ENCODE assay signal across 8 cellular contexts in genomic region chr3:177358968-177359600, GRCh38.
DNase-seq lines count a peak whose midpoint lies in the region; ATAC-seq and TF ChIP-seq lines count a peak whose summit lies in the region.

No MANE protein-coding gene starts in this region.

- peaks cover 57 to 71% (median 64%) of the 10 kb centered on the region in 10 experiments for H3K4me1 ChIP-seq in BLaER1 treated with 17β-estradiol and CSF1 and Interleukin-3, amounts not matched to agents 10 nM and 100 nM
- H3K4me1 ChIP-seq in iPS-18a (ENCODE audit: control insufficient read depth, low read depth, low read length) (peaks cover 43% of the 10 kb centered on the region), spleen (peaks cover 30 to 65% (median 49%) of the 10 kb centered on the region in 6 donors)

- peak; percentile 14 for ATAC-seq in GM19467 (IDR thresholded peaks at IDR 0.05; ENCODE audit: unreplicated experiment)

- intact Hi-C loops in spleen (cut with DNase I; ENCODE audit: low total_unique reads): loop anchor here (10.0 kb wide), 1 partner anchor 304 kb away; no protein-coding TSS in a partner anchor

- H3K9me3 ChIP-seq in BLaER1 treated with 17β-estradiol and CSF1 and Interleukin-3, amounts not matched to agents 10 nM and 100 nM (replicated peaks in 1 of 11): peaks cover 0 to 11% (median 0%) of the 10 kb centered on the region in 11 experiments; a peak in 6 of 22 replicates
- H3K9me3 ChIP-seq in KOPT-K1 (ENCODE audit: insufficient read depth, low read length, poor library complexity, severe bottlenecking): no peaks in the 10 kb centered on the region
- no peaks in the 10 kb centered on the region for H3K9me3 ChIP-seq in SU-DHL-6 (ENCODE audit: insufficient read depth, low read length)
- no peaks in the 10 kb centered on the region for H3K9me3 ChIP-seq in iPS-18a (ENCODE audit: control insufficient read depth, low read depth, low read length)
- no peaks in the 10 kb centered on the region for H3K9me3 ChIP-seq in spleen

- TF ChIP-seq CTCF in SU-DHL-6 (IDR thresholded peaks at IDR 0.05; ENCODE audit: insufficient read depth, low read length, poor library complexity, severe bottlenecking) (no peak), spleen (IDR thresholded peaks at IDR 0.05 in 8 of 11, conservative IDR thresholded peaks at IDR 0.05 in 3 of 11) (no peak)

- peak overlapping the region; percentile 35 to 63 (median 52); a peak in 19 of 20 replicates for H3K4me3 ChIP-seq in BLaER1 treated with 17β-estradiol and CSF1 and Interleukin-3, amounts not matched to agents 10 nM and 100 nM
- H3K4me3 ChIP-seq in SU-DHL-6 (ENCODE audit: insufficient read depth, low read length, poor library complexity, severe bottlenecking): peak overlapping the region; percentile 18
- H3K4me3 ChIP-seq in iPS-18a (ENCODE audit: low read length): peak overlapping the region; percentile 58
- peak overlapping the region in 7 of 8 donors; percentile 28 to 72 (median 38) for H3K4me3 ChIP-seq in spleen

- H3K36me3 ChIP-seq in BLaER1 treated with 17β-estradiol and CSF1 and Interleukin-3, amounts not matched to agents 10 nM and 100 nM: no peaks in the 10 kb centered on the region
- no peaks in the 10 kb centered on the region for H3K36me3 ChIP-seq in KOPT-K1 (ENCODE audit: insufficient read depth, low read length)
- no peaks in the 10 kb centered on the region for H3K36me3 ChIP-seq in SU-DHL-6 (ENCODE audit: low read length)
- H3K36me3 ChIP-seq in iPS-18a (ENCODE audit: control insufficient read depth, low read depth, low read length): no peaks in the 10 kb centered on the region
- H3K36me3 ChIP-seq in spleen: no peaks in the 10 kb centered on the region

- no peaks in the 10 kb centered on the region for H3K9me2 ChIP-seq in SU-DHL-6 (replicated peaks; ENCODE audit: insufficient read depth, low read length)

- H3F3A ChIP-seq in SU-DHL-6 (ENCODE audit: insufficient read depth): peaks cover 65% of the 10 kb centered on the region

- H3K9ac ChIP-seq in BLaER1 treated with 17β-estradiol and CSF1 and Interleukin-3, amounts not matched to agents 10 nM and 100 nM: peak overlapping the region; percentile 85 to 98 (median 92)
- H3K9ac ChIP-seq in SU-DHL-6 (ENCODE audit: low read length) (peak overlapping the region; percentile 78), iPS-18a (ENCODE audit: low read length) (peak overlapping the region; percentile 61)

- peak; percentile 90 for DNase-seq in spleen
- no peak for DNase-seq in GM19238 (ENCODE audit: insufficient read length, low spot score)

- WGBS in spleen, 5 donors: 11 to 26% (median 22%) methylated on average over 21 to 31 of the region's 31 CpGs

- no peak for TF ChIP-seq POLR2A in spleen (IDR thresholded peaks at IDR 0.05)

- H3K27me3 ChIP-seq in BLaER1 treated with 17β-estradiol and CSF1 and Interleukin-3, amounts not matched to agents 10 nM and 100 nM: no peaks in the 10 kb centered on the region
- H3K27me3 ChIP-seq in SU-DHL-6 (ENCODE audit: low read length): no peaks in the 10 kb centered on the region
- no peaks in the 10 kb centered on the region for H3K27me3 ChIP-seq in iPS-18a (ENCODE audit: control insufficient read depth, insufficient read depth, low read length)
- H3K27me3 ChIP-seq in spleen (replicated peaks in 1 of 7): no peaks in the 10 kb centered on the region

- H3K27ac ChIP-seq in BLaER1 treated with 17β-estradiol and CSF1 and Interleukin-3, amounts not matched to agents 10 nM and 100 nM: peak overlapping the region; percentile 95 to 100 (median 99)
- H3K27ac ChIP-seq in KOPT-K1 (ENCODE audit: low read depth, low read length, poor library complexity, severe bottlenecking) (peak overlapping the region; percentile 98), SU-DHL-6 (ENCODE audit: low read depth, low read length) (peak overlapping the region; percentile 97), angular gyrus (ENCODE audit: low read depth, low read length) (peak overlapping the region; percentile 76), iPS-18a (ENCODE audit: low read length) (peak overlapping the region; percentile 41), spleen (peak overlapping the region; percentile 77 to 97 (median 94))

- H2AFZ ChIP-seq in SU-DHL-6 (ENCODE audit: low read depth, low read length, severe bottlenecking): no peak overlapping the region

- H3K79me2 ChIP-seq in SU-DHL-6 (ENCODE audit: insufficient read depth, low read length): no peaks in the 10 kb centered on the region; the same call in 1 of the 2 replicates

- H4K20me1 ChIP-seq in BLaER1 treated with 17β-estradiol and CSF1 and Interleukin-3, amounts not matched to agents 10 nM and 100 nM: no peaks in the 10 kb centered on the region
- no peaks in the 10 kb centered on the region for H4K20me1 ChIP-seq in SU-DHL-6 (ENCODE audit: low read depth, low read length)

- H3K4me2 ChIP-seq in BLaER1 treated with 17β-estradiol and CSF1 and Interleukin-3, amounts not matched to agents 10 nM and 100 nM: peak overlapping the region; percentile 91 to 98 (median 95)
- H3K4me2 ChIP-seq in SU-DHL-6 (ENCODE audit: low read depth, low read length, poor library complexity, severe bottlenecking): peak overlapping the region; percentile 93

Comparison
In these comparisons a context has a peak if more than half of its experiments do, and no peak if none do; other contexts are left out.
1. H3K27ac ChIP-seq: peak in every context shown above with its lines; median percentile 99 in BLaER1 treated with 17β-estradiol and CSF1 and Interleukin-3, amounts not matched to agents 10 nM and 100 nM; 98 in KOPT-K1; 97 in SU-DHL-6; 94 in spleen; 76 in angular gyrus; 41 in iPS-18a.